In genomic region chr10:31602541-31603244, GRCh38 we compare ENCODE assay signal across 1 cellular context.
TF ChIP-seq lines count a peak whose summit lies in the region.

No MANE protein-coding gene starts in this region.

TF ChIP-seq in GM23338, 12 proteins besides CTCF, POLR2A, EP300 and RAD21 (continued from another document):
- TF ChIP-seq ZNF462 (CRISPR knock-in tag; IDR thresholded peaks at IDR 0.05) (no peak), EZH2 (IDR thresholded peaks at IDR 0.05; ENCODE audit: low read depth, unreplicated experiment) (no peak), CREB1 (CRISPR knock-in tag; IDR thresholded peaks at IDR 0.05; ENCODE audit: low read depth) (no peak), REST (IDR thresholded peaks at IDR 0.05; ENCODE audit: unreplicated experiment) (no peak), JUNB (IDR thresholded peaks at IDR 0.05; ENCODE audit: unreplicated experiment) (no peak)
TF ChIP-seq in GM23338: peak in this region for 0.
